Comparison of ENCODE assay signal across 8 cellular contexts in the genomic region with DNA sequence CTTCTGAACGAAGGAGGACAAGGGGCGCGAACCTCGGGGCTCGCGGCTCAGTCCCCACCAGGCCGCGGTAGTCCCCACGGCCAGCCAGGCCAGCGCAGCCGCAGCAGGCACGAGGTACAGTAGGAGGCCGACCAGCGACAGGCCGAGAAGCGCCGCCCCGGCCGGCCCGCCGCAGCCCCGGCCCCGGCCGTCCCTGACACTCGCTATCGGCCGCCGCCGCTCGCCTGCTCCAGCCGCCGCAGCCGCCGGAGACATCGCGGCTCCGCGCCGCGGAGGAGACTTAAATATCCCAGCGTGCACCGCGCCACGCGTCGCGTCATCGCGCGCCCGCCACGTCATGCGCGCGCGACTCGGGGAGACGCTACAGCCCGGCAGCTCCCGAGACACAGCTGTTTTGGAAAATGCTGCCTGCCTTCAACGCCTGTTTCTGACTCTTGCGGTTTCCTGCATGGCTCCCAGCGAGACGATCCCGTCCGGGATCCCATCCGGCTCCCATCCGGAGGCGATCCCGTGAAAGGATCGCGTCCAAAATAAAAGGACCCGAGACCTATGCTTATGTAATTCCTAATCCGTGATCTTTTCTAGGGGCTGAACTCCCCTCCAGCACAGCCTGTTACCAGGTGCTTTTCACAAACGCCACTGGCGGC. TPM values are rescaled to one million over a fixed set of nuclear protein-coding genes. Genes with fewer than 3 reads are reported as not detected.
DNase-seq lines count a peak whose midpoint lies in the region; ATAC-seq, FAIRE-seq and TF ChIP-seq lines count a peak whose summit lies in the region.
"Not testable (repeated sequence)": the region's sequence is repeated elsewhere in the genome, so short reads cannot be mapped to it uniquely, and the experiment has no call there.

No MANE protein-coding gene starts in this region.

- not testable (repeated sequence) for H3K9me3 Mint-ChIP-seq in astrocyte (ENCODE audit: unreplicated experiment); natural killer cell

- intact Hi-C loops in natural killer cell (cut with micrococcal nuclease); thyroid gland (cut with DNase I): not testable (repeated sequence)

- H3K36me3 Mint-ChIP-seq in T-helper 17 cell (ENCODE audit: low read depth); astrocyte (ENCODE audit: low read depth, unreplicated experiment); natural killer cell: not testable (repeated sequence)

- H3K27ac Mint-ChIP-seq in T-helper 17 cell (peak overlapping the region; percentile 91), astrocyte (ENCODE audit: unreplicated experiment) (peak overlapping the region; percentile 94), natural killer cell (peak overlapping the region; percentile 88 to 91)

- FAIRE-seq in astrocyte (lab: Jason Lieb, UNC) = not testable (repeated sequence)

- not testable (repeated sequence) for H3K9me3 ChIP-seq in HAP-1; T-helper 17 cell (ENCODE audit: control insufficient read depth, low read length, poor library complexity, severe bottlenecking); astrocyte (ENCODE audit: insufficient read depth, low read depth, low read length); thyroid gland

- H3K4me3 ChIP-seq in HAP-1 (peak overlapping the region; percentile 34; the same call in 1 of the 2 replicates), astrocyte (ENCODE audit: insufficient read depth, low read depth, low read length) (peak overlapping the region; percentile 67), thyroid gland (replicated peaks in 1 of 3) (peak overlapping the region in 2 of 3 donors; percentile 37 to 40)

- WGBS in thyroid gland, 2 donors = 0% methylated on average over 2 of the region's 76 CpGs; no CpG with 5 or more reads in 1 of the 2 donors

- DNase-seq in HAP-1 (ENCODE audit: low spot score in 2 of 2) = peak in 1 of 2 experiments; percentile 35
- peak; percentile 44 for DNase-seq in HT1080 (ENCODE audit: low read depth)
- peak in 2 of 3 donors; percentile 14 to 21 for DNase-seq in T-helper 17 cell
- peak; percentile 4 for DNase-seq in astrocyte (ENCODE audit: low read depth)
- DNase-seq in glomerular visceral epithelial cell (ENCODE audit: extremely low spot score) = peak; percentile 17
- peak; percentile 44 for DNase-seq in natural killer cell
- peak in 1 of 2 donors; percentile 8 for DNase-seq in thyroid gland

- peaks cover 16% of the 10 kb centered on the region for H4K20me1 ChIP-seq in astrocyte (ENCODE audit: insufficient read depth, low read length)

- peaks cover 24% of the 10 kb centered on the region for H3K36me3 ChIP-seq in HAP-1 (replicated peaks)
- peaks cover 23% of the 10 kb centered on the region for H3K36me3 ChIP-seq in astrocyte (ENCODE audit: insufficient read depth, low read length)
- H3K36me3 ChIP-seq in thyroid gland = peaks cover 0 to 29% of the 10 kb centered on the region in 2 donors

- peak overlapping the region; percentile 80 for H3K4me2 ChIP-seq in astrocyte (ENCODE audit: low read length)

- H3K9ac ChIP-seq in astrocyte (ENCODE audit: low read length) = peak overlapping the region; percentile 87

- ATAC-seq in T-helper 17 cell (peak; percentile 97), natural killer cell (peak; percentile 94 to 98 (median 94))

- not testable (repeated sequence) for TF ChIP-seq CTCF in astrocyte (IDR thresholded peaks at IDR 0.05; ENCODE audit: insufficient read depth, low read depth, low read length); natural killer cell (IDR thresholded peaks at IDR 0.05)
- TF ChIP-seq CTCF in thyroid gland (IDR thresholded peaks at IDR 0.05) = peak in 1 of 6 experiments; percentile 12

- H3K27me3 ChIP-seq in HAP-1 (ENCODE audit: low read depth); astrocyte (ENCODE audit: insufficient read depth, low read length); thyroid gland: not testable (repeated sequence)

- H3K79me2 ChIP-seq in astrocyte (ENCODE audit: insufficient read depth, low read length) = peaks cover 21% of the 10 kb centered on the region

- TF ChIP-seq POLR2A in GM15510 (IDR thresholded peaks at IDR 0.05; ENCODE audit: borderline replicate concordance, extremely low read depth, insufficient read length) (peak; percentile 32), thyroid gland (IDR thresholded peaks at IDR 0.05) (peak in 1 of 2 donors; percentile 79)

- H3K4me3 Mint-ChIP-seq in T-helper 17 cell (peak overlapping the region; percentile 92), astrocyte (ENCODE audit: unreplicated experiment) (peak overlapping the region; percentile 91), natural killer cell (peak overlapping the region; percentile 91)

- H3K4me1 ChIP-seq in HAP-1; astrocyte (ENCODE audit: insufficient read depth, low read length); thyroid gland: not testable (repeated sequence)

- in situ Hi-C loops in HAP-1 (cut with MboI; ENCODE audit: low sequenced_read_pairs) = not testable (repeated sequence)

- H3K4me1 Mint-ChIP-seq in T-helper 17 cell = peaks cover 11% of the 10 kb centered on the region
- H3K4me1 Mint-ChIP-seq in astrocyte (ENCODE audit: low read depth, unreplicated experiment) = not testable (repeated sequence)
- H3K4me1 Mint-ChIP-seq in natural killer cell = peaks cover 6 to 11% of the 10 kb centered on the region in 2 donors

- not testable (repeated sequence) for H3K27me3 Mint-ChIP-seq in T-helper 17 cell; astrocyte (ENCODE audit: low read depth, unreplicated experiment); natural killer cell (ENCODE audit: low read depth in 2 of 2)

- H3K27ac ChIP-seq in astrocyte (ENCODE audit: low read depth, low read length) = peak overlapping the region; percentile 78
- H3K27ac ChIP-seq in thyroid gland = peak overlapping the region; percentile 58 to 85 (median 74)

- peak overlapping the region; percentile 73 for H2AFZ ChIP-seq in astrocyte (ENCODE audit: low read depth, low read length)

RNA-seq across cellular contexts. Expression of gene POM121C, which starts 43.5 kb away (rescaled TPM):
- 7.5 and 12.0 TPM in 2 replicates for total RNA-seq in HT1080 (2014; rRNA removed; shearing (Covaris generic))
- polyA plus RNA-seq in HT1080 (2015; cell fraction: cytosol; rRNA removed) = 34.5 and 40.4 TPM in 2 replicates
- polyA plus RNA-seq in HT1080 (2015; cell fraction: nucleus; rRNA removed) = 42.0 and 49.1 TPM in 2 replicates
- 10 to 100 TPM; 73.6 to 84.4 TPM for total RNA-seq in T-helper 17 cell
- total RNA-seq in astrocyte = 42.9 and 48.5 TPM in 2 replicates
- total RNA-seq in natural killer cell = 100 to 1,000 TPM; 108 to 136 (median 112) TPM
- total RNA-seq in thyroid gland = 10 to 100 TPM; 13.8 to 33.8 (median 25.8) TPM

RNA-seq across cellular contexts. Expression of gene TRIM73, which starts 47.2 kb away (rescaled TPM):
- 0.10 TPM in 1 of 2 replicates, not detected in the other for total RNA-seq in HT1080 (2014; rRNA removed; shearing (Covaris generic))
- 0.03 TPM in 1 of 2 replicates, not detected in the other for polyA plus RNA-seq in HT1080 (2015; cell fraction: cytosol; rRNA removed)
- polyA plus RNA-seq in HT1080 (2015; cell fraction: nucleus; rRNA removed) = 1.4 and 1.6 TPM in 2 replicates
- total RNA-seq in T-helper 17 cell (10 to 100 TPM; 13.7 to 19.4 TPM), astrocyte (6.1 and 6.9 TPM in 2 replicates), natural killer cell (10 to 100 TPM; 10.7 to 21.1 (median 10.7) TPM), thyroid gland (1 to 10 TPM; 1.5 to 5.8 (median 3.6) TPM)

RNA-seq across cellular contexts. Expression of gene SPDYE5, which starts 49.5 kb away (rescaled TPM):
- total RNA-seq in HT1080 (2014; rRNA removed; shearing (Covaris generic)) = not detected in 2 replicates
- polyA plus RNA-seq in HT1080 (2015; cell fraction: cytosol; rRNA removed) = not detected in 2 replicates
- not detected in 2 replicates for polyA plus RNA-seq in HT1080 (2015; cell fraction: nucleus; rRNA removed)
- total RNA-seq in T-helper 17 cell (not detected), astrocyte (not detected in 2 replicates), natural killer cell (under 1 TPM in 1 of 3 donors, not detected in 2; 0.09 TPM), thyroid gland (under 1 TPM in 1 of 4 donors, not detected in 3; 0.45 TPM)
